20 cellular contexts compared by ENCODE assay signal in genomic region chr20:56841346-56841908, GRCh38.
"Had no signal": no experiment of that assay in that cellular context is flagged by ENCODE, and none has a peak within 500 bp of the region (broad histone marks: within the 10 kb centered on the region; RNA-seq: fewer than 3 reads in every experiment).

No MANE protein-coding gene starts in this region.

- H3K9me3 ChIP-seq: MG63, SJSA1 had no signal

- H3K4me1 ChIP-seq: SJSA1 had no signal

- H3K4me3 ChIP-seq: MG63, SJSA1, SK-N-MC had no signal

- DNase-seq: IMR-90, Karpas-422, KG1, MG63, NCI-H1092, NCI-H1105 treated with DMSO at 0.1 percent for 48 hours, NCI-H1417 treated with DMSO at 0.1 percent for 48 hours, NCI-H146, NCI-H1694 treated with DMSO at 0.1 percent for 48 hours, NCI-H1930, NCI-H2081, NCI-H2107, NCI-H2227 treated with DMSO at 0.1 percent for 48 hours, NCI-H526 treated with DMSO at 0.1 percent for 48 hours, NCI-H748 treated with DMSO at 0.1 percent for 48 hours, Right ventricle myocardium superior, RPMI8226, SIG-M5 had no signal

- H3K27ac ChIP-seq: SJSA1, SK-N-MC had no signal

- H3K36me3 ChIP-seq: MG63, SJSA1 had no signal
